ENCODE assay signal across 9 cellular contexts in genomic region chr6:44270526-44271405, GRCh38. TPM values are rescaled to one million over a fixed set of nuclear protein-coding genes. Genes with fewer than 3 reads are reported as not detected.
DNase-seq lines count a peak whose midpoint lies in the region; ATAC-seq, FAIRE-seq and TF ChIP-seq lines count a peak whose summit lies in the region.
"Had no signal": no experiment of that assay in that cellular context is flagged by ENCODE, and none has a peak within 500 bp of the region (broad histone marks: within the 10 kb centered on the region; RNA-seq: fewer than 3 reads in every experiment).

No MANE protein-coding gene starts in this region.

- H3K36me3 Mint-ChIP-seq in activated naive CD4-positive, alpha-beta T cell treated with anti-CD3 and anti-CD28 coated beads, Interleukin-2, amount 50 U/mL, for 24 hours = peaks cover 1% of the 10 kb centered on the region
- H3K36me3 Mint-ChIP-seq in activated naive CD4-positive, alpha-beta T cell treated with anti-CD3 and anti-CD28 coated beads, Interleukin-2, amount 50 U/mL, for 72 hours = no peaks in the 10 kb centered on the region

- H3K4me2 ChIP-seq in SU-DHL-6 (ENCODE audit: low read depth, low read length, poor library complexity, severe bottlenecking) = peak overlapping the region; percentile 34

- in situ Hi-C loops in transverse colon (cut with MboI; ENCODE audit: low pct_ligation_motif_present in 1 of 4, low pct_unique_long_range_greater_than_20kb in 1 of 4, low sequenced_read_pairs in 3 of 4) = no loop called here

- H3K4me3 Mint-ChIP-seq in activated naive CD4-positive, alpha-beta T cell treated with anti-CD3 and anti-CD28 coated beads, Interleukin-2, amount 50 U/mL, for 24 hours = peak overlapping the region; percentile 67

- peaks cover 37% of the 10 kb centered on the region for H3K27me3 Mint-ChIP-seq in activated naive CD4-positive, alpha-beta T cell treated with anti-CD3 and anti-CD28 coated beads, Interleukin-2, amount 50 U/mL, for 24 hours

- H4K20me1 ChIP-seq in SU-DHL-6 (ENCODE audit: low read depth, low read length) = no peaks in the 10 kb centered on the region

- DNase-seq in activated naive CD4-positive, alpha-beta T cell treated with anti-CD3 and anti-CD28 coated beads, Interleukin-2, amount 50 U/mL, for 72 hours (ENCODE audit: low spot score in 2 of 2) = no peak
- DNase-seq in transverse colon (no peak), GM10248 (ENCODE audit: extremely low spot score) (no peak), HTR-8/SVneo (ENCODE audit: insufficient read length, low spot score) (no peak)

- no peak for TF ChIP-seq EP300 in transverse colon (IDR thresholded peaks at IDR 0.05; ENCODE audit: low read depth)

- 14% methylated on average over 11 of the region's 90 CpGs; no CpG with 5 or more reads in 1 of the 2 donors for WGBS in transverse colon (ENCODE audit: low coverage in 1 of 2), 2 donors

- no peak overlapping the region for H3K27ac ChIP-seq in SU-DHL-6 (ENCODE audit: low read depth, low read length)
- no peak overlapping the region for H3K27ac ChIP-seq in transverse colon

- FAIRE-seq in HTR-8/SVneo (lab: Jason Lieb, UNC) = no peak
- FAIRE-seq: G401.6 had no signal

- no peaks in the 10 kb centered on the region for H3K36me3 ChIP-seq in SU-DHL-6 (ENCODE audit: low read length)
- H3K36me3 ChIP-seq in transverse colon = no peaks in the 10 kb centered on the region

- no peaks in the 10 kb centered on the region for H3K9me2 ChIP-seq in SU-DHL-6 (replicated peaks; ENCODE audit: insufficient read depth, low read length)

- ATAC-seq in activated naive CD4-positive, alpha-beta T cell treated with anti-CD3 and anti-CD28 coated beads, Interleukin-2, amount 50 U/mL, for 72 hours = no peak
- ATAC-seq in GM21576 (IDR thresholded peaks at IDR 0.05; ENCODE audit: unreplicated experiment) = no peak

- TF ChIP-seq CTCF in SU-DHL-6 (IDR thresholded peaks at IDR 0.05; ENCODE audit: insufficient read depth, low read length, poor library complexity, severe bottlenecking) = no peak
- no peak for TF ChIP-seq CTCF in transverse colon (IDR thresholded peaks at IDR 0.05)
- TF ChIP-seq CTCF in GM10248 (IDR thresholded peaks at IDR 0.05; ENCODE audit: control extremely low read depth, extremely low read depth, low read depth, missing control alignments) = no peak

- intact Hi-C loops in transverse colon (cut with DNase I; ENCODE audit: low total_unique reads) = loop anchor here (10.0 kb wide), 1 partner anchor 64 kb away; no protein-coding TSS in a partner anchor

- H3K4me3 ChIP-seq in SU-DHL-6 (ENCODE audit: insufficient read depth, low read length, poor library complexity, severe bottlenecking) = peak overlapping the region; percentile 27
- peak overlapping the region; percentile 0 for H3K4me3 ChIP-seq in iPS-11a (ENCODE audit: low read depth, low read length)
- peak overlapping the region in 3 of 4 donors; percentile 26 to 50 (median 38) for H3K4me3 ChIP-seq in transverse colon

- H3F3A ChIP-seq in SU-DHL-6 (ENCODE audit: insufficient read depth) = peaks cover 18% of the 10 kb centered on the region

- H3K9me3 Mint-ChIP-seq in activated naive CD4-positive, alpha-beta T cell treated with anti-CD3 and anti-CD28 coated beads, Interleukin-2, amount 50 U/mL, for 24 hours = no peaks in the 10 kb centered on the region
- H3K9me3 Mint-ChIP-seq in activated naive CD4-positive, alpha-beta T cell treated with anti-CD3 and anti-CD28 coated beads, Interleukin-2, amount 50 U/mL, for 72 hours = no peaks in the 10 kb centered on the region

- no peaks in the 10 kb centered on the region for H3K9me3 ChIP-seq in SU-DHL-6 (ENCODE audit: insufficient read depth, low read length)
- H3K9me3 ChIP-seq in transverse colon = no peaks in the 10 kb centered on the region

- H3K27me3 ChIP-seq in SU-DHL-6 (ENCODE audit: low read length) (no peaks in the 10 kb centered on the region), transverse colon (peaks cover 75% of the 10 kb centered on the region)

- TF ChIP-seq POLR2A in transverse colon (IDR thresholded peaks at IDR 0.05) = no peak

- peaks cover 0 to 14% (median 7%) of the 10 kb centered on the region in 4 donors for H3K4me1 ChIP-seq in transverse colon

- H3K79me2 ChIP-seq in SU-DHL-6 (ENCODE audit: insufficient read depth, low read length) = no peaks in the 10 kb centered on the region

- POLR2A ChIA-PET in GM10248 (lab: Yijun Ruan, JAX) = no interaction called here

- H3K9ac ChIP-seq in SU-DHL-6 (ENCODE audit: low read length) = no peak overlapping the region

- peak overlapping the region; percentile 80 for H3K27ac Mint-ChIP-seq in activated naive CD4-positive, alpha-beta T cell treated with anti-CD3 and anti-CD28 coated beads, Interleukin-2, amount 50 U/mL, for 24 hours
- no peak overlapping the region for H3K27ac Mint-ChIP-seq in activated naive CD4-positive, alpha-beta T cell treated with anti-CD3 and anti-CD28 coated beads, Interleukin-2, amount 50 U/mL, for 72 hours

- H3K4me1 Mint-ChIP-seq in activated naive CD4-positive, alpha-beta T cell treated with anti-CD3 and anti-CD28 coated beads, Interleukin-2, amount 50 U/mL, for 24 hours = peaks cover 31% of the 10 kb centered on the region

- CTCF ChIA-PET in GM10248 (lab: Yijun Ruan, JAX) = interaction anchor here (0.8 to 7.3 kb wide), 6 partner anchors 14 to 71 kb away, joined by 3 to 182 read pairs (median 22); partner anchors contain the start of gene AARS2

- no peak overlapping the region for H2AFZ ChIP-seq in SU-DHL-6 (ENCODE audit: low read depth, low read length, severe bottlenecking)

RNA-seq across cellular contexts. Expression of gene TMEM151B, which starts 0.5 kb away (rescaled TPM):
- under 1 TPM in 1 of 2 donors, not detected in 1; 0.20 TPM for total RNA-seq in activated naive CD4-positive, alpha-beta T cell treated with anti-CD3 and anti-CD28 coated beads, Interleukin-2, amount 50 U/mL, for 72 hours
- 1 to 10 TPM in 2 of 4 donors, under 1 TPM in 2; 0.14 to 3.8 (median 1.7) TPM for total RNA-seq in transverse colon

RNA-seq across cellular contexts. Expression of gene NFKBIE, which starts 5.4 kb away (rescaled TPM):
- 10 to 100 TPM; 17.7 to 19.9 TPM for total RNA-seq in activated naive CD4-positive, alpha-beta T cell treated with anti-CD3 and anti-CD28 coated beads, Interleukin-2, amount 50 U/mL, for 72 hours
- 10 to 100 TPM in 3 of 4 donors, 1 to 10 TPM in 1; 2.6 to 67.3 (median 19.0) TPM for total RNA-seq in transverse colon

RNA-seq across cellular contexts. Expression of gene SLC35B2, which starts 13.4 kb away (rescaled TPM):
- 10 to 100 TPM; 18.3 to 23.8 TPM for total RNA-seq in activated naive CD4-positive, alpha-beta T cell treated with anti-CD3 and anti-CD28 coated beads, Interleukin-2, amount 50 U/mL, for 72 hours
- 10 to 100 TPM in 3 of 4 donors, 1 to 10 TPM in 1; 9.0 to 36.4 (median 22.5) TPM for total RNA-seq in transverse colon

RNA-seq across cellular contexts. Expression of gene HSP90AB1, which starts 23.9 kb away (rescaled TPM):
- 1,000 to 10,000 TPM; 1,343 to 1,701 TPM for total RNA-seq in activated naive CD4-positive, alpha-beta T cell treated with anti-CD3 and anti-CD28 coated beads, Interleukin-2, amount 50 U/mL, for 72 hours
- 100 to 1,000 TPM; 105 to 371 (median 242) TPM for total RNA-seq in transverse colon

RNA-seq across cellular contexts. Expression of gene AARS2, which starts 42.4 kb away (rescaled TPM):
- 10 to 100 TPM in 1 of 2 donors, 1 to 10 TPM in 1; 7.3 to 19.7 TPM for total RNA-seq in activated naive CD4-positive, alpha-beta T cell treated with anti-CD3 and anti-CD28 coated beads, Interleukin-2, amount 50 U/mL, for 72 hours
- 10 to 100 TPM in 3 of 4 donors, 1 to 10 TPM in 1; 9.1 to 18.3 (median 14.8) TPM for total RNA-seq in transverse colon
